Comparison of ENCODE assay signal across 1 cellular context in the genomic region with DNA sequence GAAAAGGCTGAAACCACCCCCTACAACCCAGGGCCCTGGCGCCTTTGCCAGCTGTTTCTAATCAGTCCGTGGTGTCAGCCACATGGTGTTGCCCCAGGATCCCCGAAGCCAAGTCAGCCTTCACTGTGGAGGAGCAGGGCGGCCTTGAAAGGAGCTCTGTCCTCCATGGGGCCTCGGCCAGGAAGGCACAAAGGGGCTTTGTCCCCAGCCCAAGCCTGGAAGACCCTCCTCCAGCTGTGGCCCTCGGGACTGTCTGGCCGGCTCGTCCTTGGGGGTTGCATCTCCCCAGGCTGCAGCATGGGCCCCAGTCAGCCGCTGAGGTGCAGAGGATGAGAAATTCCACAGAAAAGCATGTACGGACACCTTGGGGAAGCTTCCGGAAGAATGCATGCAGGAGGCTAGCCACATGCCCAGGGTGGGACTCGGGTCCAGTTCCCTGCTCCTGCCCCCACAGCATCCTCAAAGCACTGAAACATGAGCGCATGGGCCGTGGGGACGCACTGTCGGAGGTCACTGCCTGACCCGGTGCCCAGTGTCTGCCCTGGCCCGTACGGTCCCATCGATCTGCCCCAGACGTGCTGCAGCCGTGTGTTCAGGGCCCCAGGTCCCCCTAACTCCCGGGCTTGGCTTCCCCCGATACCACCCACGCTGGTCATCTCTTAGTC.
TF ChIP-seq lines count a peak whose summit lies in the region.

No MANE protein-coding gene starts in this region.

TF ChIP-seq in HepG2, 621 proteins besides CTCF, POLR2A, EP300 and RAD21 (continued from another document):
- TF ChIP-seq ZNF331 (CRISPR knock-in tag; IDR thresholded peaks at IDR 0.05), result no peak
- no peak for TF ChIP-seq SPEN (CRISPR knock-in tag; IDR thresholded peaks at IDR 0.05; ENCODE audit: low read depth)
- TF ChIP-seq ZIK1 (CRISPR knock-in tag; IDR thresholded peaks at IDR 0.05; ENCODE audit: borderline replicate concordance, low read depth), result no peak
- no peak for TF ChIP-seq ZNF121 (CRISPR knock-in tag; IDR thresholded peaks at IDR 0.05)
- no peak for TF ChIP-seq ZNF678 (CRISPR knock-in tag; IDR thresholded peaks at IDR 0.05)
- TF ChIP-seq HNF4G (IDR thresholded peaks at IDR 0.05; ENCODE audit: borderline replicate concordance, low read depth, low read length), result no peak
- no peak for TF ChIP-seq HNF4G (CRISPR knock-in tag; IDR thresholded peaks at IDR 0.05; ENCODE audit: borderline replicate concordance, low read depth)
- TF ChIP-seq ZBTB33 (CRISPR knock-in tag; IDR thresholded peaks at IDR 0.05), result peak; percentile 41; the same call in 1 of the 2 replicates
- no peak for TF ChIP-seq ZNF768 (CRISPR knock-in tag; IDR thresholded peaks at IDR 0.05)
- no peak for TF ChIP-seq MYPOP (CRISPR knock-in tag; IDR thresholded peaks at IDR 0.05)
- TF ChIP-seq ZNF710 (CRISPR knock-in tag; IDR thresholded peaks at IDR 0.05; ENCODE audit: borderline replicate concordance), result no peak
